ENCODE assay signal across 8 cellular contexts in the genomic region with DNA sequence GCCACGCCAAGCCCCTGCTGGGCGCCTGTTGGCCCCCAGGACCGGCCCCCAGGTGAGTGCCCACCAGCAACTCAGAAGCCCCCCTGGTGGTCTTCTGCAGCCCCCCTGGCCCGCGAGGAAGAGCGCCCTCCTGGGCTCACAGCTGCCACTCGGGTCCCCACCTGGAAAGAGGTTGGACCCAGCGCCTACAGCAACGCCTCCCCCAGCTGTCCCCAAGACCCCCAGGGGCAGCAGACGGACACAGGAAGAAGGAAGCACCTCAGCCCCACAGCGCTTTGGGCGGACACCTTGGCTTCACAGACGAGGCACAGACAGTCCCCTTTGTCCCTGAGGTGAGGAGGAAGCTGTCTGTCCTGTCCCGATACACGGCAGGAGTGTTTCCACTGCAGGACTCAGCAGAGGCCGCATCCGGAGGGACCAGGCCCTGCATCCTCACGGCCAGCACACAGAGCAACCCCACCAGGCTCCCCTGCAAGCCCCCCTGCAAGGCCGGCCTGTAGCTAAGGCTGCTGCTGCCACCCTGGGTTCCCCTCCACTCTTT.
"Had no signal": no experiment of that assay in that cellular context is flagged by ENCODE, and none has a peak within 500 bp of the region (broad histone marks: within the 10 kb centered on the region; RNA-seq: fewer than 3 reads in every experiment).

No MANE protein-coding gene starts in this region.

- DNase-seq: activated CD4-positive, alpha-beta T cell treated with anti-CD3 and anti-CD28 coated beads, Interleukin-2, amount 50 U/mL, for 4 hours; activated gamma-delta T cell; activated naive CD8-positive, alpha-beta T cell treated with anti-CD3 and anti-CD28 coated beads, Interleukin-2, amount 10 ng/mL, durations not matched to agents 7 days and 5 days; activated T-cell treated with anti-CD3 and anti-CD28 coated beads, Interleukin-2, amount 50 U/mL, for 4 hours had no signal

- H3K36me3 Mint-ChIP-seq: activated naive CD8-positive, alpha-beta T cell treated with anti-CD3 and anti-CD28 coated beads, Interleukin-2, amount 10 ng/mL, durations not matched to agents 7 days and 5 days; natural killer cell treated with Interleukin-12 subunit alpha and Interleukin-12 subunit beta and Interleukin-15 and Interleukin-18, amount 100 ng/mL, for 72 hours had no signal

- H3K4me3 Mint-ChIP-seq: activated naive CD8-positive, alpha-beta T cell treated with anti-CD3 and anti-CD28 coated beads, Interleukin-2, amount 10 ng/mL, durations not matched to agents 7 days and 5 days had no signal

- H3K36me3 ChIP-seq: breast epithelium had no signal

- H3K27ac ChIP-seq: breast epithelium had no signal

- H3K4me1 ChIP-seq: breast epithelium had no signal

- H3K27ac Mint-ChIP-seq: activated naive CD8-positive, alpha-beta T cell treated with anti-CD3 and anti-CD28 coated beads, Interleukin-2, amount 10 ng/mL, durations not matched to agents 7 days and 5 days; endodermal cell; natural killer cell treated with Interleukin-12 subunit alpha and Interleukin-12 subunit beta and Interleukin-15 and Interleukin-18, amount 100 ng/mL, for 72 hours; T-helper 17 cell had no signal

- H3K4me1 Mint-ChIP-seq: activated naive CD8-positive, alpha-beta T cell treated with anti-CD3 and anti-CD28 coated beads, Interleukin-2, amount 10 ng/mL, durations not matched to agents 7 days and 5 days; endodermal cell had no signal

- H3K9me3 Mint-ChIP-seq: activated naive CD8-positive, alpha-beta T cell treated with anti-CD3 and anti-CD28 coated beads, Interleukin-2, amount 10 ng/mL, durations not matched to agents 7 days and 5 days; natural killer cell treated with Interleukin-12 subunit alpha and Interleukin-12 subunit beta and Interleukin-15 and Interleukin-18, amount 100 ng/mL, for 72 hours had no signal

- ATAC-seq: natural killer cell treated with Interleukin-12 subunit alpha and Interleukin-12 subunit beta and Interleukin-15 and Interleukin-18, amount 100 ng/mL, for 72 hours had no signal
